Comparison of ENCODE assay signal across 8 cellular contexts in the genomic region with DNA sequence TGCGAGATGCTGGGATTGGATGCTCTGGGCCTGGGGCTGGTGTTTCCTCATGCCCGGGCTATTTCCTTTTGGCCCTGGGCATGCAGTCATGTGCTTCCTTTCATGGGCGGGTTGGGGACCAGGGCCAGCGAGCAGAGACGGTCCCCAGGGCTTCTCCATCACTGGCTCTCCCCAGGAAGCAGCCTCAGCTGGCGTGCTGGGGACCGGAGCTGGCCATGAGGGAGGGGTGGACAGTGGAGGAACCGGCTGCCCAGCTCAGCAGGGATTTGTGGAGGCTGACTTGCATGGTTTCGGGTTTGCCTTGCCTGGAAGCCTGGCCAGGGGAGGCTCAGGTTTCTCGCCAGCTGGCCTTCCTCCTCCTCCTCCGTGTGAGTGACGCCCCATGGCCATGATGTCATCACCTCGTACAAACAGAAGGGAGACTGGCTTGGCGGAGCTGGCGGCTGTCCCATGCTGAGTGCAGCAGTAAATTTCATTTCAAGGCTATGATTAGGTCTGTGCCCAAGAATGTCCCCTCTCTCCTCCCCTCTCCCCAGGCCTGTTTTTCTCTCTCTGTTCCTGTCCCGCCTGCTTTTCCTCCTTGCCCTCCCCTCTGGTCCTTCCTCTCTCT. TPM values are rescaled to one million over a fixed set of nuclear protein-coding genes. Genes with fewer than 3 reads are reported as not detected.
DNase-seq lines count a peak whose midpoint lies in the region; FAIRE-seq and TF ChIP-seq lines count a peak whose summit lies in the region.

No MANE protein-coding gene starts in this region.

- DNase-seq in A673 (ENCODE audit: low spot score) (peak; percentile 85), HS-27A (ENCODE audit: low read depth) (peak; percentile 71), RCC 7860 (ENCODE audit: low spot score) (peak; percentile 90), mesenchymal stem cell (peak; percentile 98), tibial artery (peak; percentile 98 to 99), NK-92 (lab: John Stamatoyannopoulos, UW; ENCODE audit: unreplicated experiment) (no peak), HuH-7 (ENCODE audit: low spot score) (no peak)

- H2BK15ac ChIP-seq in mesenchymal stem cell (ENCODE audit: low read depth, poor library complexity, severe bottlenecking) = peak overlapping the region; percentile 95

- H3K9ac ChIP-seq in mesenchymal stem cell (ENCODE audit: low read length) = peak overlapping the region; percentile 86

- no peak overlapping the region for H3K23ac ChIP-seq in mesenchymal stem cell (ENCODE audit: low read length in 2 of 2)

- no peaks in the 10 kb centered on the region for H3K36me3 ChIP-seq in A673 (ENCODE audit: insufficient read depth, low read length, poor library complexity, severe bottlenecking)
- no peaks in the 10 kb centered on the region for H3K36me3 ChIP-seq in mesenchymal stem cell (ENCODE audit: control insufficient read depth in 1 of 2, insufficient read depth in 2 of 2, low read depth in 1 of 2, low read length in 2 of 2)
- H3K36me3 ChIP-seq in tibial artery = no peaks in the 10 kb centered on the region

- H3K14ac ChIP-seq in mesenchymal stem cell (ENCODE audit: low read length in 2 of 2) = peak overlapping the region in 1 of 2 experiments; percentile 64

- H3K27me3 ChIP-seq in A673 (replicated peaks; ENCODE audit: insufficient read depth, low read depth, low read length, poor library complexity) (no peaks in the 10 kb centered on the region), mesenchymal stem cell (ENCODE audit: control insufficient read depth in 1 of 2, insufficient read depth in 1 of 2, low read length in 2 of 2) (no peaks in the 10 kb centered on the region), tibial artery (no peaks in the 10 kb centered on the region)

- H2AFZ ChIP-seq in mesenchymal stem cell (ENCODE audit: low read depth, low read length) = no peak overlapping the region

- H3K79me1 ChIP-seq in mesenchymal stem cell (replicated peaks; ENCODE audit: low read length, poor library complexity, severe bottlenecking) = no peaks in the 10 kb centered on the region

- H3K27ac ChIP-seq in A673 (ENCODE audit: low read depth, low read length, poor library complexity, severe bottlenecking) (no peak overlapping the region), mesenchymal stem cell (ENCODE audit: low read length, poor library complexity, severe bottlenecking) (peak overlapping the region; percentile 98), tibial artery (peak overlapping the region; percentile 87 to 94)

- peak overlapping the region; percentile 75 to 97 for H2BK12ac ChIP-seq in mesenchymal stem cell (ENCODE audit: low read length in 2 of 2)

- peak overlapping the region; percentile 98 for H4K91ac ChIP-seq in mesenchymal stem cell (ENCODE audit: low read length)

- POLR2A ChIA-PET in A673 (lab: Charles Lee; ENCODE audit: low non-redundant PET) = no interaction called here

- H3K4me2 ChIP-seq in mesenchymal stem cell (ENCODE audit: low read length, poor library complexity, severe bottlenecking) = peak overlapping the region; percentile 64

- peak; percentile 55 for FAIRE-seq in RCC 7860 (lab: Jason Lieb, UNC)
- peak; percentile 91 for FAIRE-seq in endometrium (lab: Jason Lieb, UNC)

- H3K4ac ChIP-seq in mesenchymal stem cell (ENCODE audit: low read depth in 1 of 2, low read length in 2 of 2) = peak overlapping the region; percentile 83 to 87

- peak overlapping the region; percentile 92 for H2AK5ac ChIP-seq in mesenchymal stem cell (ENCODE audit: low read length, severe bottlenecking)

- H3K4me3 ChIP-seq in A673 (ENCODE audit: low read depth, low read length, poor library complexity, severe bottlenecking) = no peak overlapping the region
- peak overlapping the region in 1 of 2 experiments; percentile 60 for H3K4me3 ChIP-seq in mesenchymal stem cell (ENCODE audit: insufficient read depth in 1 of 2, low read depth in 1 of 2, low read length in 2 of 2)
- H3K4me3 ChIP-seq in tibial artery = peak overlapping the region; percentile 25 to 45

- CTCF ChIA-PET in A673 (lab: Charles Lee) = no interaction called here

- H3K4me1 ChIP-seq in A673 (ENCODE audit: insufficient read depth, low read length, poor library complexity, severe bottlenecking) (peaks cover 24% of the 10 kb centered on the region), mesenchymal stem cell (ENCODE audit: control insufficient read depth, insufficient read depth, low read depth, low read length) (peaks cover 38% of the 10 kb centered on the region), tibial artery (peaks cover 11 to 43% (median 31%) of the 10 kb centered on the region in 4 donors)

- intact Hi-C loops in A673 (cut with micrococcal nuclease; ENCODE audit: unreplicated experiment) = no loop called here
- intact Hi-C loops in tibial artery (cut with DNase I; ENCODE audit: low total_unique reads) = no loop called here

- no TSS peak for BruUV-seq in A673 (replicated peaks; lab: Mats Ljungman, UMichigan)

- TF ChIP-seq CTCF in A673 (conservative IDR thresholded peaks at IDR 0.05; ENCODE audit: low read depth, low read length) = no peak
- no peak for TF ChIP-seq CTCF in tibial artery (IDR thresholded peaks at IDR 0.05)

- peak overlapping the region; percentile 50 for H2BK120ac ChIP-seq in mesenchymal stem cell (ENCODE audit: low read depth, low read length)

- H4K8ac ChIP-seq in mesenchymal stem cell (ENCODE audit: low read length) = peak overlapping the region; percentile 83

- H3K18ac ChIP-seq in mesenchymal stem cell (ENCODE audit: low read depth in 1 of 2, low read length in 2 of 2) = peak overlapping the region; percentile 87 to 97

- WGBS in mesenchymal stem cell = 17% methylated on average over 16 of the region's 16 CpGs

- peak overlapping the region; percentile 87 for H2BK5ac ChIP-seq in mesenchymal stem cell (ENCODE audit: low read depth, low read length, poor library complexity, severe bottlenecking)

- H3K9me3 ChIP-seq in A673 (ENCODE audit: low read depth, low read length, poor library complexity, severe bottlenecking) (no peaks in the 10 kb centered on the region), mesenchymal stem cell (ENCODE audit: control insufficient read depth, low read length) (no peaks in the 10 kb centered on the region), tibial artery (no peaks in the 10 kb centered on the region)

RNA-seq across cellular contexts. Expression of a gene that starts 8.9 kb away (rescaled TPM):
- 60.5 and 75.3 TPM in 2 replicates for total RNA-seq in A673 (2021)
- polyA plus RNA-seq in mesenchymal stem cell (2013, experiment 1 of 2) = 391 TPM
- polyA plus RNA-seq in mesenchymal stem cell (2013, experiment 2 of 2) = 397 TPM

RNA-seq across cellular contexts. Expression of a gene that starts 31.1 kb away (rescaled TPM):
- 1.5 TPM in 2 replicates for total RNA-seq in A673 (2021)
- 0.04 TPM for polyA plus RNA-seq in mesenchymal stem cell (2013, experiment 1 of 2)
- polyA plus RNA-seq in mesenchymal stem cell (2013, experiment 2 of 2) = 0.05 TPM

RNA-seq across cellular contexts. Expression of a gene that starts 45.7 kb away (rescaled TPM):
- total RNA-seq in A673 (2021) = 295 and 324 TPM in 2 replicates
- polyA plus RNA-seq in mesenchymal stem cell (2013, experiment 1 of 2) = 349 TPM
- polyA plus RNA-seq in mesenchymal stem cell (2013, experiment 2 of 2) = 351 TPM

Comparison
In these comparisons a context has a peak if more than half of its experiments do, and no peak if none do; other contexts are left out.
1. DNase-seq: peak in A673 (single experiment), HS-27A (single experiment), RCC 7860 (single experiment), mesenchymal stem cell (single experiment) and tibial artery (2 of 2); none in NK-92 (single experiment) and HuH-7 (single experiment).